In genomic region chr3:174377096-174377495, GRCh38 we compare ENCODE assay signal across 15 cellular contexts.
"Had no signal": no experiment of that assay in that cellular context is flagged by ENCODE, and none has a peak within 500 bp of the region (broad histone marks: within the 10 kb centered on the region; RNA-seq: fewer than 3 reads in every experiment).

No MANE protein-coding gene starts in this region.

- H3K27me3 ChIP-seq: dorsolateral prefrontal cortex, esophagus muscularis mucosa, foreskin keratinocyte, gastroesophageal sphincter, heart right ventricle had no signal

- DNase-seq: dermis blood vessel endothelial cell; dorsolateral prefrontal cortex; effector CD4-positive, alpha-beta T cell; effector memory CD4-positive, alpha-beta T cell; heart right ventricle; hippocampal formation; left colon; left ventricle myocardium inferior; lower lobe of right lung had no signal

- H3K9me3 ChIP-seq: esophagus muscularis mucosa, gastroesophageal sphincter, heart right ventricle, left ventricle myocardium inferior, lower lobe of right lung, mucosa of descending colon had no signal

- H3K4me1 ChIP-seq: esophagus muscularis mucosa, foreskin keratinocyte, gastroesophageal sphincter, heart right ventricle, left ventricle myocardium inferior, lower lobe of right lung had no signal

- H3K4me3 ChIP-seq: coronary artery, dorsolateral prefrontal cortex, esophagus muscularis mucosa, gastroesophageal sphincter, heart right ventricle, left ventricle myocardium inferior, lower lobe of right lung, mucosa of descending colon had no signal

- ATAC-seq: gastroesophageal sphincter, heart right ventricle, left colon, left lobe of liver, lower lobe of right lung, mucosa of descending colon had no signal

- H3K27ac ChIP-seq: coronary artery, dorsolateral prefrontal cortex, esophagus muscularis mucosa, foreskin keratinocyte, gastroesophageal sphincter, heart right ventricle, left ventricle myocardium inferior, lower lobe of right lung had no signal

- H3K36me3 ChIP-seq: esophagus muscularis mucosa, gastroesophageal sphincter, heart right ventricle, left ventricle myocardium inferior, lower lobe of right lung had no signal
